8 cellular contexts compared by ENCODE assay signal in genomic region chr13:112616586-112617381, GRCh38. TPM values are rescaled to one million over a fixed set of nuclear protein-coding genes. Genes with fewer than 3 reads are reported as not detected.
DNase-seq lines count a peak whose midpoint lies in the region; ATAC-seq, FAIRE-seq and TF ChIP-seq lines count a peak whose summit lies in the region.

No MANE protein-coding gene starts in this region.

- no peak for TF ChIP-seq RAD21 in HepG2 (CRISPR knock-in tag; IDR thresholded peaks at IDR 0.05)

- peak; percentile 75 for ATAC-seq in body of pancreas
- ATAC-seq in HepG2 = peak; percentile 85
- no peak for ATAC-seq in HG02763 (IDR thresholded peaks at IDR 0.05; ENCODE audit: unreplicated experiment)
- no peak for ATAC-seq in HG03439 (IDR thresholded peaks at IDR 0.05; ENCODE audit: unreplicated experiment)

- no peak overlapping the region for H2AFZ ChIP-seq in HepG2 (ENCODE audit: low read length)

- TF ChIP-seq POLR2A in body of pancreas (IDR thresholded peaks at IDR 0.05) (no peak), HepG2 (IDR thresholded peaks at IDR 0.05; ENCODE audit: insufficient read depth in 1 of 2, low read depth in 2 of 2, low read length in 2 of 2) (no peak)

- 45 to 49% methylated on average over 12 to 13 of the region's 13 CpGs for WGBS in body of pancreas, 2 donors
- WGBS in HepG2 (ENCODE audit: low lambda C conversion rate) = 32% methylated on average over 12 of the region's 13 CpGs

- in situ Hi-C loops in HepG2 (cut with HindIII; ENCODE audit: extremely low pct_ligation_motif_present, low pct_unique_long_range_greater_than_20kb) = no loop called here

- H3K27me3 ChIP-seq in body of pancreas = no peaks in the 10 kb centered on the region
- H3K27me3 ChIP-seq in HepG2 (ENCODE audit: control insufficient read depth in 1 of 2, insufficient read depth in 2 of 2, low read length in 2 of 2) = peaks cover 7 to 62% of the 10 kb centered on the region in 2 experiments

- TF ChIP-seq EP300 in HepG2 (IDR thresholded peaks at IDR 0.05; ENCODE audit: low read depth in 2 of 2, low read length in 2 of 2) (no peak), HepG2 (CRISPR knock-in tag; IDR thresholded peaks at IDR 0.05; ENCODE audit: borderline replicate concordance) (no peak)

- no peaks in the 10 kb centered on the region; the same call in 1 of the 2 replicates for H4K20me1 ChIP-seq in HepG2 (ENCODE audit: insufficient read depth, low read length)

- H3K9ac ChIP-seq in HepG2 (ENCODE audit: insufficient read depth, low read depth, low read length) = no peak overlapping the region

- peak; percentile 11 for DNase-seq in activated T-cell treated with anti-CD3 and anti-CD28 coated beads for 24 hours (ENCODE audit: low read depth)
- no peak for DNase-seq in activated T-cell treated with anti-CD3 and anti-CD28 coated beads for 4 hours
- peak; percentile 47 for DNase-seq in H4 (ENCODE audit: low spot score)
- DNase-seq in NCI-H146 (lab: John Stamatoyannopoulos, UW) = peak; percentile 67
- peak; percentile 41 to 50 (median 46) for DNase-seq in body of pancreas
- peak; percentile 35 for DNase-seq in HepG2 (ENCODE audit: low spot score)

- no peaks in the 10 kb centered on the region for H3K4me1 ChIP-seq in body of pancreas
- peaks cover 11% of the 10 kb centered on the region for H3K4me1 ChIP-seq in HepG2 (ENCODE audit: insufficient read depth, low read length)

- TF ChIP-seq CTCF in body of pancreas (IDR thresholded peaks at IDR 0.05) (peak; percentile 23 to 64 (median 52)), HepG2 (CRISPR knock-in tag; IDR thresholded peaks at IDR 0.05) (peak; percentile 75)

- intact Hi-C loops in body of pancreas (cut with DNase I) = no loop called here
- intact Hi-C loops in HepG2 (cut with micrococcal nuclease; ENCODE audit: unreplicated experiment) = loop anchor here (1.0 to 5.0 kb wide), 2 partner anchors 258 to 639 kb away; no protein-coding TSS in a partner anchor

- no peak overlapping the region for H3K27ac ChIP-seq in body of pancreas
- H3K27ac ChIP-seq in HepG2 (ENCODE audit: extremely low read length, insufficient read depth, low read length) = no peak overlapping the region

- POLR2A ChIA-PET in HepG2 (lab: Yijun Ruan, JAX) = no interaction called here

- BruUV-seq in HepG2 (replicated peaks; lab: Mats Ljungman, UMichigan) = no TSS peak

- H3K79me2 ChIP-seq in HepG2 (ENCODE audit: insufficient read depth, low read length) = no peaks in the 10 kb centered on the region

- no peak overlapping the region for H3K4me3 ChIP-seq in body of pancreas
- no peak overlapping the region for H3K4me3 ChIP-seq in HepG2 (replicated peaks in 1 of 3; ENCODE audit: insufficient read depth in 1 of 3, low read depth in 2 of 3, low read length in 3 of 3)

- FAIRE-seq in HepG2 (lab: Jason Lieb, UNC) = peak; percentile 90

- no peak overlapping the region for H3K4me2 ChIP-seq in HepG2 (ENCODE audit: low read depth, low read length)

- H3K36me3 ChIP-seq in body of pancreas (replicated peaks in 1 of 2; ENCODE audit: insufficient read depth in 1 of 2, low read depth in 2 of 2) (no peaks in the 10 kb centered on the region), HepG2 (replicated peaks in 1 of 2; ENCODE audit: control insufficient read depth in 1 of 2, insufficient read depth in 2 of 2, low read length in 2 of 2) (no peaks in the 10 kb centered on the region)

- no peaks in the 10 kb centered on the region for H3K9me3 ChIP-seq in body of pancreas
- no peaks in the 10 kb centered on the region for H3K9me3 ChIP-seq in HepG2 (ENCODE audit: low read length)

- CTCF ChIA-PET in HepG2 (lab: Yijun Ruan, JAX; ENCODE audit: low intra/inter-chr PET ratio, low total read pairs) = no interaction called here

TF ChIP-seq in HepG2, 621 proteins besides CTCF, POLR2A, EP300 and RAD21:
- TF ChIP-seq STAG1 (CRISPR knock-in tag; IDR thresholded peaks at IDR 0.05) (peak; percentile 73), PHB2 (IDR thresholded peaks at IDR 0.05; ENCODE audit: partially characterized antibody) (no peak), ZNF235 (CRISPR knock-in tag; IDR thresholded peaks at IDR 0.05; ENCODE audit: borderline replicate concordance) (no peak), CREB1 (IDR thresholded peaks at IDR 0.05) (no peak), CREB1 (CRISPR knock-in tag; IDR thresholded peaks at IDR 0.05) (no peak), SMC3 (IDR thresholded peaks at IDR 0.05; ENCODE audit: low read length) (peak; percentile 24; the same call in 1 of the 2 replicates), FOXA1 (IDR thresholded peaks at IDR 0.05) (no peak), FOXA1 (CRISPR knock-in tag; IDR thresholded peaks at IDR 0.05) (0 out of 2 replicates have a peak, but pooled peaks have one; percentile 11), ZNF430 (CRISPR knock-in tag; IDR thresholded peaks at IDR 0.05) (no peak), ZBTB38 (CRISPR knock-in tag; IDR thresholded peaks at IDR 0.05) (no peak), NFAT5 (CRISPR knock-in tag; IDR thresholded peaks at IDR 0.05) (no peak), TEAD3 (CRISPR knock-in tag; optimal IDR thresholded peaks at IDR 0.05; ENCODE audit: borderline replicate concordance) (peak; percentile 40)

RNA-seq across cellular contexts. Expression of gene TUBGCP3, which starts 28.8 kb away (rescaled TPM):
- 7.7 and 8.2 TPM in 2 replicates for total RNA-seq in H4 (2014; rRNA removed; shearing (Covaris generic))
- 10 to 100 TPM; 26.7 to 30.0 TPM for total RNA-seq in body of pancreas
- 15.5 and 18.4 TPM in 2 replicates for total RNA-seq in HepG2 (2016; rRNA removed; fragmentation: Illumina TruSeq; extraction: Trizol)
- total RNA-seq in HepG2 (2016; cell fraction: cytosol; rRNA removed; fragmentation: Illumina TruSeq; extraction: Trizol; ENCODE audit: low read depth) = 26.3 and 26.8 TPM in 2 replicates
- 16.3 and 16.7 TPM in 2 replicates for total RNA-seq in HepG2 (2016; cell fraction: insoluble cytoplasmic fraction; rRNA removed; fragmentation: Illumina TruSeq; extraction: Trizol)
- total RNA-seq in HepG2 (2016; cell fraction: membrane; rRNA removed; fragmentation: Illumina TruSeq; extraction: Trizol) = 20.4 and 21.8 TPM in 2 replicates
- total RNA-seq in HepG2 (2016; cell fraction: nucleus; rRNA removed; fragmentation: Illumina TruSeq; extraction: Trizol) = 29.7 and 32.9 TPM in 2 replicates
- 12.6 and 13.3 TPM in 2 replicates for polyA plus RNA-seq in HepG2 (2011; rRNA removed)
- 13.0 and 16.2 TPM in 2 replicates for polyA plus RNA-seq in HepG2 (2011; cell fraction: cytosol; rRNA removed)
- 37.9 and 38.9 TPM in 2 replicates for polyA plus RNA-seq in HepG2 (2011; cell fraction: nucleus; rRNA removed)
- polyA plus RNA-seq in HepG2 (2012) = 12.7 and 13.6 TPM in 2 replicates
- 1.8 and 2.2 TPM in 2 replicates for polyA plus RNA-seq in HepG2 (2016; cell fraction: cytosol; fragmentation: Illumina TruSeq; extraction: Trizol; ENCODE audit: low read depth)
- 17.9 and 19.3 TPM in 2 replicates for polyA plus RNA-seq in HepG2 (2016; cell fraction: insoluble cytoplasmic fraction; fragmentation: Illumina TruSeq; extraction: Trizol; ENCODE audit: low read depth)
- polyA plus RNA-seq in HepG2 (2016; cell fraction: membrane; fragmentation: Illumina TruSeq; extraction: Trizol; ENCODE audit: low read depth) = 5.5 TPM in 2 replicates
- polyA plus RNA-seq in HepG2 (2016; cell fraction: nucleus; fragmentation: Illumina TruSeq; extraction: Trizol; ENCODE audit: insufficient read depth, low read depth) = 27.6 and 28.8 TPM in 2 replicates
- polyA minus RNA-seq in HepG2 (2011; rRNA and poly(A)+ RNA removed; ENCODE audit: low replicate concordance) = 31.5 and 65.3 TPM in 2 replicates
- 9.6 and 11.7 TPM in 2 replicates for polyA minus RNA-seq in HepG2 (2011; cell fraction: cytosol; rRNA and poly(A)+ RNA removed)
- 67.3 and 70.4 TPM in 2 replicates for polyA minus RNA-seq in HepG2 (2011; cell fraction: nucleus; rRNA and poly(A)+ RNA removed)

Comparison
In these comparisons a context has a peak if more than half of its experiments do, and no peak if none do; other contexts are left out.
1. ATAC-seq: peak in body of pancreas (single experiment) and HepG2 (single experiment); none in HG02763 (single experiment) and HG03439 (single experiment).